21 cellular contexts compared by ENCODE assay signal in the genomic region with DNA sequence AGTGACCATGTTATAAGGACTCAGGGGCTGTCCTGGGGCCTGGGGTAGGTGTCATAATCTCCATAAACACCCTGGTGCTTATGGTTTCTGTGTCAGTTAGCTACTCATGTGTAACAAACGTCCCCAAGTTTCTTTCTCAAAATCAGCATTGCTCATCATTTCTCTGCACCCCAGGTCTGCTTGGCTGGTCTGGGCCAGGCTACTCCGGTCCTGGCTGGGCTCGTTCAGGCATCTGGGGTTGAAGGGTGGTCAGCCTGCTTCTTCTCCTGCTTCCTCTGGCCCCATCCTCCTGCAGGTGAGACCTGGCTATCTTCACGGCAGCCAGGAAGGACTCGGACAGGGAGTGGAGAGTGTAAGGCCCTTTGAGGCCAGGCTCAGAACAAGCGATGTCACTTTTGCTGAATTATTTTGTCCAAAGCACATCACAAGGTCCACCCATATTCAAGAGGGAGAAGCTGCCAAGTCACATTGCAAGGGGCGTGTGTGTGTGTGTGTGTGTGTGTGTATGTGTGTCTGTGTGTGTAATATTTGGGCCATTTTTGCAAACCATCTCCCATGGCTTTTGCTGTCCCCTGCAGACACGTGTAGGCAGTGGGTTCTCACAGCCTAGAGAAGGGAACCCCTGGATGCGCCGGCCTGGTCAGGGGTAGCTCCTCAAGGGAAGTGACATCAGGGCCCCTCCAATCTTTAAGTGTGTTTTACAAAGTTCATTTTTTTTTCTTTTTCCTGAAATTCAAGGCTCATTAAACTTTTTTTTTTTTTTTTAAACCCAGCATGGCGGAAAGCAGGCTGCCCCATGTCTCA.
A peak's percentile ranks its signal among the peaks of the same experiment; 100 is the strongest.
DNase-seq lines count a peak whose midpoint lies in the region; ATAC-seq and TF ChIP-seq lines count a peak whose summit lies in the region.
"Had no signal": no experiment of that assay in that cellular context is flagged by ENCODE, and none has a peak within 500 bp of the region (broad histone marks: within the 10 kb centered on the region; RNA-seq: fewer than 3 reads in every experiment).

No MANE protein-coding gene starts in this region.

- DNase-seq in right atrium auricular region (ENCODE audit: low spot score) (peak; percentile 53), left ventricle myocardium inferior (no peak), ecto neural progenitor cell (ENCODE audit: low spot score) (peak; percentile 23), testis (peak; percentile 30), NCI-H446 treated with DMSO at 0.1 percent for 48 hours (lab: John Stamatoyannopoulos, UW) (no peak)
- DNase-seq in activated CD4-positive, alpha-beta T cell treated with anti-CD3 and anti-CD28 coated beads, Interleukin-2, amount 10 ng/mL, durations not matched to agents 24 days and 14 days, result no peak
- DNase-seq: C1 segment of cervical spinal cord; CD4-positive, alpha-beta memory T cell; COR-L47; H9; HFFc6; NCI-H1048; NCI-H1417; NCI-H1694; NCI-H2029 treated with DMSO at 0.1 percent for 48 hours; NCI-H69; SIG-M5 had no signal

- 90 to 94% methylated on average over 10 to 11 of the region's 11 CpGs for WGBS in testis, 2 donors

- no peak overlapping the region for H3K4me3 Mint-ChIP-seq in activated CD4-positive, alpha-beta T cell treated with anti-CD3 and anti-CD28 coated beads, Interleukin-2, amount 10 ng/mL, durations not matched to agents 24 days and 14 days
- H3K4me3 Mint-ChIP-seq: CD4-positive, alpha-beta memory T cell; GM23338; H9; HFFc6 had no signal

- no peaks in the 10 kb centered on the region for H3K9me3 ChIP-seq in right atrium auricular region
- H3K9me3 ChIP-seq in left ventricle myocardium inferior (replicated peaks), result no peaks in the 10 kb centered on the region
- no peaks in the 10 kb centered on the region for H3K9me3 ChIP-seq in testis

- TF ChIP-seq POLR2A in testis (IDR thresholded peaks at IDR 0.05), result no peak

- intact Hi-C loops in left ventricle myocardium inferior (cut with micrococcal nuclease), result no loop called here
- intact Hi-C loops in testis (cut with DNase I; ENCODE audit: low total_unique reads), result no loop called here
- intact Hi-C loops in activated CD4-positive, alpha-beta T cell treated with anti-CD3 and anti-CD28 coated beads, Interleukin-2, amount 10 ng/mL, durations not matched to agents 24 days and 14 days (cut with micrococcal nuclease), result no loop called here

- no peaks in the 10 kb centered on the region for H3K36me3 ChIP-seq in right atrium auricular region
- H3K36me3 ChIP-seq in left ventricle myocardium inferior, result no peaks in the 10 kb centered on the region
- no peaks in the 10 kb centered on the region for H3K36me3 ChIP-seq in testis (ENCODE audit: low read depth, missing control alignments)

- TF ChIP-seq CTCF in right atrium auricular region (IDR thresholded peaks at IDR 0.05), result no peak
- TF ChIP-seq CTCF in left ventricle myocardium inferior (IDR thresholded peaks at IDR 0.05; ENCODE audit: borderline replicate concordance), result no peak
- no peak for TF ChIP-seq CTCF in testis (IDR thresholded peaks at IDR 0.05)

- ATAC-seq in HG02798 (IDR thresholded peaks at IDR 0.05; ENCODE audit: poor library complexity, unreplicated experiment), result no peak
- ATAC-seq: GM12878, GM23338, Panc1 had no signal

- H3K4me1 ChIP-seq in right atrium auricular region, result no peaks in the 10 kb centered on the region
- H3K4me1 ChIP-seq in left ventricle myocardium inferior, result no peaks in the 10 kb centered on the region
- no peaks in the 10 kb centered on the region for H3K4me1 ChIP-seq in testis

- H3K4me3 ChIP-seq in right atrium auricular region (no peak overlapping the region), left ventricle myocardium inferior (no peak overlapping the region), testis (no peak overlapping the region)
- H3K4me3 ChIP-seq: GM12878, GM23338 had no signal

- no peak overlapping the region for H3K27ac ChIP-seq in right atrium auricular region
- no peak overlapping the region for H3K27ac ChIP-seq in left ventricle myocardium inferior (replicated peaks)
- H3K27ac ChIP-seq in testis, result no peak overlapping the region

- no peaks in the 10 kb centered on the region for H3K27me3 ChIP-seq in right atrium auricular region
- H3K27me3 ChIP-seq in left ventricle myocardium inferior (ENCODE audit: low read depth), result peaks cover 41% of the 10 kb centered on the region
- H3K27me3 ChIP-seq in testis, result no peaks in the 10 kb centered on the region

- H3K36me3 Mint-ChIP-seq in activated CD4-positive, alpha-beta T cell treated with anti-CD3 and anti-CD28 coated beads, Interleukin-2, amount 10 ng/mL, durations not matched to agents 24 days and 14 days (ENCODE audit: low read depth), result no peaks in the 10 kb centered on the region
- H3K36me3 Mint-ChIP-seq: CD4-positive, alpha-beta memory T cell had no signal

- H3K27me3 Mint-ChIP-seq in activated CD4-positive, alpha-beta T cell treated with anti-CD3 and anti-CD28 coated beads, Interleukin-2, amount 10 ng/mL, durations not matched to agents 24 days and 14 days, result no peaks in the 10 kb centered on the region

- no peaks in the 10 kb centered on the region for H3K4me1 Mint-ChIP-seq in activated CD4-positive, alpha-beta T cell treated with anti-CD3 and anti-CD28 coated beads, Interleukin-2, amount 10 ng/mL, durations not matched to agents 24 days and 14 days
- H3K4me1 Mint-ChIP-seq: GM23338, H9 had no signal

- H3K9me3 Mint-ChIP-seq in activated CD4-positive, alpha-beta T cell treated with anti-CD3 and anti-CD28 coated beads, Interleukin-2, amount 10 ng/mL, durations not matched to agents 24 days and 14 days, result no peaks in the 10 kb centered on the region

- H3K27ac Mint-ChIP-seq in activated CD4-positive, alpha-beta T cell treated with anti-CD3 and anti-CD28 coated beads, Interleukin-2, amount 10 ng/mL, durations not matched to agents 24 days and 14 days, result no peak overlapping the region
- H3K27ac Mint-ChIP-seq: CD4-positive, alpha-beta memory T cell; GM23338; H9; HFFc6 had no signal

Comparison
In these comparisons a context has a peak if more than half of its experiments do, and no peak if none do; other contexts are left out.
1. DNase-seq: peak in right atrium auricular region (single experiment), ecto neural progenitor cell (single experiment) and testis (single experiment); none in left ventricle myocardium inferior (single experiment), NCI-H446 treated with DMSO at 0.1 percent for 48 hours (single experiment) and activated CD4-positive, alpha-beta T cell treated with anti-CD3 and anti-CD28 coated beads, Interleukin-2, amount 10 ng/mL, durations not matched to agents 24 days and 14 days (single experiment).